8 cellular contexts compared by ENCODE assay signal in the genomic region with DNA sequence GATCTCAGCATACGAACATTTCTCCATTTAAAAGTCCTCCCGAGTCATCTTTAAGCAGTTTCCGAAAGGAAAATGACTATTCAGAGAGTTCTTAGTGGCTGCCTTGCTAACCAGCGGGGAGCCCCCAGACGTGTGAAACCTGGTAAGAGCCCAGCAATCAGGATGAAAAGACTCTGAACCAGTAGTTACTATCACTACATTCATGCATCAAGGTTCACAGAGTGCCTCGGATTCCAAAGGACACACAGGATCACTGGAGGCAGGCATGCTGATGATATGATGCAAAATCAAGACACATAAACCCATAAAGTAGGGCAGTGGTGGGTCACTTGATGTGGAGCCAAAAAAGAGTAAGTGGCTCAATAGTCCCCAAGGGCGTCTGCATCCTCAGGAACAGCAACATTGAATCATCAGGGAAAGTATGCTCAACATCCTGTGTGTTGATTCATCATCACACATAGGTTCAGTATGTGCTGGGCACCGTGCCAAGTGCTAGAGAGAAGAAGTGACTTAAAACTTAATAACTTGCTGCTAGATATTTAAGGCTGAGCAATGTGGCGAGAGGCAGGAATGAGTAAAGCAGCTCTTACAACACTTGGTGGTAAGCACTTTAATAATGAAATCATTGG. TPM values are rescaled to one million over a fixed set of nuclear protein-coding genes. Genes with fewer than 3 reads are reported as not detected.
DNase-seq lines count a peak whose midpoint lies in the region; ATAC-seq and TF ChIP-seq lines count a peak whose summit lies in the region.

No MANE protein-coding gene starts in this region.

- peaks cover 0 to 5% of the 10 kb centered on the region in 2 donors for H3K9me3 Mint-ChIP-seq in effector memory CD8-positive, alpha-beta T cell
- peaks cover 5% of the 10 kb centered on the region for H3K9me3 Mint-ChIP-seq in stimulated activated effector memory CD8-positive, alpha-beta T cell treated with anti-CD3 and anti-CD28 coated beads, Interleukin-12 subunit alpha, Interleukin-12 subunit beta, amount 100 ng/mL, for 72 hours

- DNase-seq in NB4 (ENCODE audit: low read depth) (peak; percentile 98), mucosa of gallbladder (ENCODE audit: low spot score) (peak; percentile 85), DMS114 treated with DMSO at 0.1 percent for 48 hours (lab: John Stamatoyannopoulos, UW; ENCODE audit: unreplicated experiment) (no peak)
- DNase-seq in activated CD8-positive, alpha-beta memory T cell treated with anti-CD3 and anti-CD28 coated beads for 24 hours = peak; percentile 73
- peak; percentile 9 to 73 (median 64) for DNase-seq in effector memory CD8-positive, alpha-beta T cell
- DNase-seq in stimulated activated effector memory CD8-positive, alpha-beta T cell treated with anti-CD3 and anti-CD28 coated beads, Interleukin-12 subunit alpha, Interleukin-12 subunit beta, amount 100 ng/mL, for 72 hours (ENCODE audit: low spot score in 2 of 2) = peak; percentile 65 to 80

- H3K27ac Mint-ChIP-seq in effector memory CD8-positive, alpha-beta T cell = peak overlapping the region; percentile 71 to 85
- peak overlapping the region; percentile 92 for H3K27ac Mint-ChIP-seq in stimulated activated effector memory CD8-positive, alpha-beta T cell treated with anti-CD3 and anti-CD28 coated beads, Interleukin-12 subunit alpha, Interleukin-12 subunit beta, amount 100 ng/mL, for 72 hours

- peaks cover 7 to 13% of the 10 kb centered on the region in 2 donors for H3K27me3 Mint-ChIP-seq in effector memory CD8-positive, alpha-beta T cell

- H3K4me1 Mint-ChIP-seq in effector memory CD8-positive, alpha-beta T cell (ENCODE audit: low read depth in 2 of 2) = peaks cover 0 to 21% of the 10 kb centered on the region in 2 donors
- H3K4me1 Mint-ChIP-seq in stimulated activated effector memory CD8-positive, alpha-beta T cell treated with anti-CD3 and anti-CD28 coated beads, Interleukin-12 subunit alpha, Interleukin-12 subunit beta, amount 100 ng/mL, for 72 hours = peaks cover 49% of the 10 kb centered on the region

- H3K36me3 Mint-ChIP-seq in effector memory CD8-positive, alpha-beta T cell (ENCODE audit: insufficient read depth) = no peaks in the 10 kb centered on the region
- peaks cover 51% of the 10 kb centered on the region for H3K36me3 Mint-ChIP-seq in stimulated activated effector memory CD8-positive, alpha-beta T cell treated with anti-CD3 and anti-CD28 coated beads, Interleukin-12 subunit alpha, Interleukin-12 subunit beta, amount 100 ng/mL, for 72 hours

- ATAC-seq in GM18520 (IDR thresholded peaks at IDR 0.05; ENCODE audit: unreplicated experiment) (peak; percentile 70), GM21737 (IDR thresholded peaks at IDR 0.05; ENCODE audit: unreplicated experiment) (no peak)
- ATAC-seq in effector memory CD8-positive, alpha-beta T cell (replicated peaks) = peak; percentile 75
- peak; percentile 90 for ATAC-seq in stimulated activated effector memory CD8-positive, alpha-beta T cell treated with anti-CD3 and anti-CD28 coated beads, Interleukin-12 subunit alpha, Interleukin-12 subunit beta, amount 100 ng/mL, for 72 hours

- H3K4me3 ChIP-seq in NB4 (ENCODE audit: low read depth, low read length) = peak overlapping the region; percentile 48

- H3K4me3 Mint-ChIP-seq in effector memory CD8-positive, alpha-beta T cell = peak overlapping the region in 1 of 2 donors; percentile 44
- peak overlapping the region; percentile 79 for H3K4me3 Mint-ChIP-seq in stimulated activated effector memory CD8-positive, alpha-beta T cell treated with anti-CD3 and anti-CD28 coated beads, Interleukin-12 subunit alpha, Interleukin-12 subunit beta, amount 100 ng/mL, for 72 hours

- TF ChIP-seq CTCF in NB4 (IDR thresholded peaks at IDR 0.05; ENCODE audit: low read depth, low read length) = no peak

- TF ChIP-seq POLR2A in NB4 (IDR thresholded peaks at IDR 0.05; ENCODE audit: extremely low read depth, insufficient read length) = no peak

RNA-seq across cellular contexts. Expression of gene CCL20, which starts 4.4 kb away (rescaled TPM):
- 1.0 TPM for total RNA-seq in mucosa of gallbladder

RNA-seq across cellular contexts. Expression of gene DAW1, which starts 53.4 kb away (rescaled TPM):
- total RNA-seq in mucosa of gallbladder = not detected
